Comparison of ENCODE assay signal across 8 cellular contexts in the genomic region with DNA sequence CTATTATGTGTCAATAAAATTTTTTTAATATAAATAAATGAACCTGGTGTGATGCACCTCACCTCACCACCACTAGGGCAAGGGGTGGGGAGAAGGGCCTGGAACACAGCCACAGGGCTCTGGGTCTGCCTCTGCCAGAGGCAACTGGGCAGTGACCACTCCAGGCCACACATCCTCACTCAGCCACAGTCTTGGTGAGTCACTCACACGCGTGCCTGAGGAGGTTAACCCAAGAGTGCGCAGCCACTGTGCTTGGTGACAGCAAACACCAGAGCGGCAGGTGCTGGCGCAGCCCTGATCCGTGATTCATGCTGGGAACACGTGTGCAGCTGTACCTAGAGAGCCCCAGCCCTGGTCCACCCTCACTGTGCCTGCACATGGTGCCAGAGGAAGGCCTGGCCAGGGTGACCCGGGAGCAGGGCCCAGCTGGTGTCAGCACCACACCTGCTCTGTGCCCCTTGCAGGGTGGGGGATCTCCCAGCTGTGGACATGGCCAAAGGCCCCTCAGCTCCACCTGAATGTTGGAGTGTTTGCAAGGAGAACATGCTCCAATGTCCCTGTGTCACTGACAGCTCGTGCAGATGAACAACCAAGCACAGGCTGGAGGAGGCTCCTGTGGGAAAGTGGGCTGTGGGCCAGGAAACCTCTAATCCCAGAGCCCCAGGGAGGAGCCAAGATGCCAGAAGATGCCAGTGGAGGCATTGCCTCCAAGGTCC. TPM values are rescaled to one million over a fixed set of nuclear protein-coding genes. Genes with fewer than 3 reads are reported as not detected.
DNase-seq lines count a peak whose midpoint lies in the region; ATAC-seq and TF ChIP-seq lines count a peak whose summit lies in the region.

No MANE protein-coding gene starts in this region.

- ATAC-seq in GM19324 (IDR thresholded peaks at IDR 0.05; ENCODE audit: low FRiP score, unreplicated experiment) (no peak), GM19351 (IDR thresholded peaks at IDR 0.05; ENCODE audit: unreplicated experiment) (no peak), HG03457 (IDR thresholded peaks at IDR 0.05; ENCODE audit: unreplicated experiment) (no peak)

- H3K27ac ChIP-seq in thyroid gland, result no peak overlapping the region

- peak; percentile 88 for DNase-seq in ACHN
- DNase-seq in GM03348 (ENCODE audit: low spot score), result peak; percentile 44
- peak; percentile 81 to 92 for DNase-seq in SHP77 (lab: John Stamatoyannopoulos, UW)
- peak; percentile 31 for DNase-seq in fibroblast of the aortic adventitia (ENCODE audit: low read depth)
- peak; percentile 41 to 43 for DNase-seq in thyroid gland

- in situ Hi-C loops in ACHN (cut with HindIII; ENCODE audit: low pct_ligation_motif_present, low pct_unique_long_range_greater_than_20kb, low sequenced_read_pairs), result no loop called here

- intact Hi-C loops in thyroid gland (cut with DNase I), result no loop called here

- no peak for TF ChIP-seq POLR2A in thyroid gland (IDR thresholded peaks at IDR 0.05)

- H3K36me3 ChIP-seq in thyroid gland, result no peaks in the 10 kb centered on the region

- 76 to 92% methylated on average over 3 to 7 of the region's 9 CpGs for whole genome bisulfite sequencing in thyroid gland, 2 donors

- TF ChIP-seq CTCF in fibroblast of the aortic adventitia (IDR thresholded peaks at IDR 0.05; ENCODE audit: insufficient read depth, low read length), result peak; percentile 43
- peak in 3 of 6 experiments; percentile 20 to 41 (median 26) for TF ChIP-seq CTCF in thyroid gland (IDR thresholded peaks at IDR 0.05)

- H3K4me1 ChIP-seq in thyroid gland, result peaks cover 6 to 15% of the 10 kb centered on the region in 2 donors

- H3K27me3 ChIP-seq in thyroid gland, result no peaks in the 10 kb centered on the region

- no peaks in the 10 kb centered on the region for H3K9me3 ChIP-seq in thyroid gland

- H3K4me3 ChIP-seq in fibroblast of the aortic adventitia (ENCODE audit: low read depth, low read length), result no peak overlapping the region
- H3K4me3 ChIP-seq in thyroid gland (replicated peaks in 1 of 3), result no peak overlapping the region

RNA-seq across cellular contexts. Expression of gene SLC41A3, which starts 2.1 kb away (rescaled TPM):
- total RNA-seq in fibroblast of the aortic adventitia (ENCODE audit: low replicate concordance) (40.0 and 65.7 TPM in 2 replicates), thyroid gland (10 to 100 TPM; 56.1 to 72.2 (median 59.7) TPM)

Comparison
In these comparisons a context has a peak if more than half of its experiments do, and no peak if none do; other contexts are left out.
1. DNase-seq: peak in every context shown above with its lines; median percentile 88 in ACHN; 86 in SHP77; 44 in GM03348; 42 in thyroid gland; 31 in fibroblast of the aortic adventitia.